8 cellular contexts compared by ENCODE assay signal in the genomic region with DNA sequence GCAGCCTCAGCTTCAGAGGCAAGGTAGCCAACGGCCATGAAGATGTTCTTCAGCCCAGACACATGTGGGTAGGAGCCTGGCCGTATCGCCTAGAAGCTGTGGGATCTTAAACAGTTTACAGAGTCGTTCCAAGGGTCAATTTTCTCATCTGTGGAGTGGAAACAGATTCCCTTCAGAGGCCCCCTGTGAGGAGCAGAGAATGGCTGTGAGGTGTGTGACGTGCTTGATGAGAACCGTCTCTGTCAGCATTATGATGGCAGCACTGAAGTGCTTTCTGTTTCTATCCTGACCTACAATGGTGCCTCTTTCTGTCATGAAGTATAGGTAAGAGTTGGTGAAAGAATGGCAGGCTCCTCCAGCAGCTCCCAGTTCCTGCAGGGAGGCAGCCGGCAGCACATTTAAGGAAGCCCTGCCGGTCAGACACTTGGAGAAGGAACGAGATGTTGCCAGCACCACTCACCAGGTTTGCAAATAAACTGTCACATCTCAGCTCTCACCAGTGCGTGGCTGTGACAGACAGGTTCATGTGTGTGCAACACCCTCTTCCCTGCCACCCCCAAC.
DNase-seq lines count a peak whose midpoint lies in the region; ATAC-seq lines count a peak whose summit lies in the region.

No MANE protein-coding gene starts in this region.

- ATAC-seq in HG03565 (IDR thresholded peaks at IDR 0.05; ENCODE audit: unreplicated experiment) (peak; percentile 31), HG03469 (IDR thresholded peaks at IDR 0.05; ENCODE audit: unreplicated experiment) (no peak)

- H3K36me3 Mint-ChIP-seq in activated naive CD4-positive, alpha-beta T cell treated with anti-CD3 and anti-CD28 coated beads, Interleukin-2, amount 10 ng/mL, durations not matched to agents 7 days and 5 days = peaks cover 25% of the 10 kb centered on the region

- peak; percentile 10 to 33 for DNase-seq in activated CD4-positive, alpha-beta T cell treated with anti-CD3 and anti-CD28 coated beads for 24 hours (ENCODE audit: low read depth in 2 of 2)
- no peak for DNase-seq in activated CD4-positive, alpha-beta T cell treated with anti-CD3 and anti-CD28 coated beads for 1 hour
- DNase-seq in activated naive CD4-positive, alpha-beta T cell treated with anti-CD3 and anti-CD28 coated beads, Interleukin-2, amount 10 ng/mL, durations not matched to agents 7 days and 5 days = peak; percentile 71
- peak; percentile 22 to 31 for DNase-seq in stimulated activated CD4-positive, alpha-beta T cell treated with anti-CD3 and anti-CD28 coated beads, Interleukin-15, amount 100 ng/mL, for 48 hours (ENCODE audit: low read depth in 2 of 2)
- DNase-seq in SHP77 (lab: John Stamatoyannopoulos, UW) = no peak
- no peak for DNase-seq in cerebellar nuclear complex (lab: John Stamatoyannopoulos, UW)

- H3K4me3 Mint-ChIP-seq in activated naive CD4-positive, alpha-beta T cell treated with anti-CD3 and anti-CD28 coated beads, Interleukin-2, amount 10 ng/mL, durations not matched to agents 7 days and 5 days = peak overlapping the region; percentile 69

- H3K27ac Mint-ChIP-seq in activated naive CD4-positive, alpha-beta T cell treated with anti-CD3 and anti-CD28 coated beads, Interleukin-2, amount 10 ng/mL, durations not matched to agents 7 days and 5 days = peak overlapping the region; percentile 96

- peaks cover 11% of the 10 kb centered on the region for H3K9me3 Mint-ChIP-seq in activated naive CD4-positive, alpha-beta T cell treated with anti-CD3 and anti-CD28 coated beads, Interleukin-2, amount 10 ng/mL, durations not matched to agents 7 days and 5 days

- peaks cover 55% of the 10 kb centered on the region for H3K4me1 Mint-ChIP-seq in activated naive CD4-positive, alpha-beta T cell treated with anti-CD3 and anti-CD28 coated beads, Interleukin-2, amount 10 ng/mL, durations not matched to agents 7 days and 5 days

- H3K27me3 Mint-ChIP-seq in activated naive CD4-positive, alpha-beta T cell treated with anti-CD3 and anti-CD28 coated beads, Interleukin-2, amount 10 ng/mL, durations not matched to agents 7 days and 5 days = no peaks in the 10 kb centered on the region

- CTCF ChIA-PET in activated naive CD4-positive, alpha-beta T cell treated with anti-CD3 and anti-CD28 coated beads, Interleukin-2, amount 10 ng/mL, durations not matched to agents 7 days and 5 days (lab: Charles Lee) = interaction anchor here (1.5 kb wide), 1 partner anchor 292 kb away, joined by 4 read pairs; no protein-coding TSS in a partner anchor

Comparison
In these comparisons a context has a peak if more than half of its experiments do, and no peak if none do; other contexts are left out.
1. DNase-seq: peak in activated CD4-positive, alpha-beta T cell treated with anti-CD3 and anti-CD28 coated beads for 24 hours (2 of 2), activated naive CD4-positive, alpha-beta T cell treated with anti-CD3 and anti-CD28 coated beads, Interleukin-2, amount 10 ng/mL, durations not matched to agents 7 days and 5 days (single experiment) and stimulated activated CD4-positive, alpha-beta T cell treated with anti-CD3 and anti-CD28 coated beads, Interleukin-15, amount 100 ng/mL, for 48 hours (2 of 2); none in activated CD4-positive, alpha-beta T cell treated with anti-CD3 and anti-CD28 coated beads for 1 hour (single experiment), SHP77 (0 of 2) and cerebellar nuclear complex (0 of 2).